Comparison of ENCODE assay signal across 1 cellular context in the genomic region with DNA sequence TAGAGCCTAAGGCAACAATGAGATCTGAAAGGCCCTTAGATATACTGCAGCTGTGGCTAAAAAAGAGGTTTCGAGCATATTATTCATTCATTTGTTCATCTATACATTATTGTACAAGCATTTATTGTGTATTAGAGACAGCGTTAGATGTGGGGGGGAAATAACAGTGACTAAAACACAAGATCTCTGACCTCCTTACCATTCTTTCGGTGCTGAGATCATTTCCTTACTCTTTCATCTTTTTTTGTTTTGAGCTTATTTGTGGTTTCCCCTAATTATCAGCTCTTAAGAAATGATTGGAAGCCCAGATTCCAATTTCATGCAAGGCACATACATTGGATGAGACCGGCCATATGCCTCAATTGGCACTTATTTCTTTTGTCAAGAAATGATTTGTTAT.
TF ChIP-seq lines count a peak whose summit lies in the region.

No MANE protein-coding gene starts in this region.

TF ChIP-seq in GM12878, 131 proteins besides CTCF, POLR2A, EP300 and RAD21 (continued from another document and continues in another):
- TF ChIP-seq, protein P1, sequence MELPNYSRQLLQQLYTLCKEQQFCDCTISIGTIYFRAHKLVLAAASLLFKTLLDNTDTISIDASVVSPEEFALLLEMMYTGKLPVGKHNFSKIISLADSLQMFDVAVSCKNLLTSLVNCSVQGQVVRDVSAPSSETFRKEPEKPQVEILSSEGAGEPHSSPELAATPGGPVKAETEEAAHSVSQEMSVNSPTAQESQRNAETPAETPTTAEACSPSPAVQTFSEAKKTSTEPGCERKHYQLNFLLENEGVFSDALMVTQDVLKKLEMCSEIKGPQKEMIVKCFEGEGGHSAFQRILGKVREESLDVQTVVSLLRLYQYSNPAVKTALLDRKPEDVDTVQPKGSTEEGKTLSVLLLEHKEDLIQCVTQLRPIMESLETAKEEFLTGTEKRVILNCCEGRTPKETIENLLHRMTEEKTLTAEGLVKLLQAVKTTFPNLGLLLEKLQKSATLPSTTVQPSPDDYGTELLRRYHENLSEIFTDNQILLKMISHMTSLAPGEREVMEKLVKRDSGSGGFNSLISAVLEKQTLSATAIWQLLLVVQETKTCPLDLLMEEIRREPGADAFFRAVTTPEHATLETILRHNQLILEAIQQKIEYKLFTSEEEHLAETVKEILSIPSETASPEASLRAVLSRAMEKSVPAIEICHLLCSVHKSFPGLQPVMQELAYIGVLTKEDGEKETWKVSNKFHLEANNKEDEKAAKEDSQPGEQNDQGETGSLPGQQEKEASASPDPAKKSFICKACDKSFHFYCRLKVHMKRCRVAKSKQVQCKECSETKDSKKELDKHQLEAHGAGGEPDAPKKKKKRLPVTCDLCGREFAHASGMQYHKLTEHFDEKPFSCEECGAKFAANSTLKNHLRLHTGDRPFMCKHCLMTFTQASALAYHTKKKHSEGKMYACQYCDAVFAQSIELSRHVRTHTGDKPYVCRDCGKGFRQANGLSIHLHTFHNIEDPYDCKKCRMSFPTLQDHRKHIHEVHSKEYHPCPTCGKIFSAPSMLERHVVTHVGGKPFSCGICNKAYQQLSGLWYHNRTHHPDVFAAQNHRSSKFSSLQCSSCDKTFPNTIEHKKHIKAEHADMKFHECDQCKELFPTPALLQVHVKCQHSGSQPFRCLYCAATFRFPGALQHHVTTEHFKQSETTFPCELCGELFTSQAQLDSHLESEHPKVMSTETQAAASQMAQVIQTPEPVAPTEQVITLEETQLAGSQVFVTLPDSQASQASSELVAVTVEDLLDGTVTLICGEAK (IDR thresholded peaks at IDR 0.05; ENCODE audit: borderline replicate concordance), result no peak
- TF ChIP-seq EGR1 (IDR thresholded peaks at IDR 0.05; ENCODE audit: borderline replicate concordance in 1 of 2, low read depth in 2 of 2, low read length in 2 of 2) (no peak), GABPA (IDR thresholded peaks at IDR 0.05; ENCODE audit: low read depth) (peak; percentile 43; the same call in 1 of the 2 replicates), TBL1XR1 (IDR thresholded peaks at IDR 0.05; ENCODE audit: low read depth, low read length) (no peak), KDM1A (IDR thresholded peaks at IDR 0.05; ENCODE audit: borderline replicate concordance) (no peak), CEBPB (IDR thresholded peaks at IDR 0.05; ENCODE audit: borderline replicate concordance in 1 of 2, low read depth in 2 of 2, low read length in 2 of 2) (no peak), IKZF2 (IDR thresholded peaks at IDR 0.05) (peak; percentile 62 to 67; a peak in 3 of 4 replicates), MEF2B (IDR thresholded peaks at IDR 0.05; ENCODE audit: partially characterized antibody, poor library complexity, severe bottlenecking) (peak; percentile 21), ESRRA (IDR thresholded peaks at IDR 0.05; ENCODE audit: low read length) (no peak), LARP7 (IDR thresholded peaks at IDR 0.05) (no peak), NFYA (IDR thresholded peaks at IDR 0.05; ENCODE audit: borderline replicate concordance, low read depth, low read length) (no peak), NFIC (IDR thresholded peaks at IDR 0.05; ENCODE audit: low read depth, low read length) (peak; percentile 90; the same call in 1 of the 2 replicates), HSF1 (IDR thresholded peaks at IDR 0.05; ENCODE audit: low read depth, low read length) (no peak), IRF5 (IDR thresholded peaks at IDR 0.05; ENCODE audit: borderline replicate concordance) (no peak), CHD1 (IDR thresholded peaks at IDR 0.05; ENCODE audit: low read depth, low read length) (no peak), PAX5 (IDR thresholded peaks at IDR 0.05; ENCODE audit: borderline replicate concordance, low read depth, low read length) (no peak), SP1 (IDR thresholded peaks at IDR 0.05; ENCODE audit: low read depth, low read length) (no peak), HDAC2 (IDR thresholded peaks at IDR 0.05) (no peak), NKRF (conservative IDR thresholded peaks at IDR 0.05) (no peak), SUPT20H (IDR thresholded peaks at IDR 0.05; ENCODE audit: borderline replicate concordance, control insufficient read depth, low read depth, low read length) (no peak), HDAC6 (IDR thresholded peaks at IDR 0.05; ENCODE audit: unreplicated experiment) (no peak), BCLAF1 (IDR thresholded peaks at IDR 0.05) (no peak), TCF3 (IDR thresholded peaks at IDR 0.05; ENCODE audit: borderline replicate concordance, insufficient read depth, low read depth, low read length) (no peak), STAT1 (conservative IDR thresholded peaks at IDR 0.05) (no peak), SREBF1 (IDR thresholded peaks at IDR 0.05; ENCODE audit: low read length) (no peak), SREBF2 (IDR thresholded peaks at IDR 0.05; ENCODE audit: low read length) (no peak), EZH2 (IDR thresholded peaks at IDR 0.05; ENCODE audit: borderline replicate concordance, control insufficient read depth, low read depth, low read length) (no peak)
- TF ChIP-seq, protein P2, sequence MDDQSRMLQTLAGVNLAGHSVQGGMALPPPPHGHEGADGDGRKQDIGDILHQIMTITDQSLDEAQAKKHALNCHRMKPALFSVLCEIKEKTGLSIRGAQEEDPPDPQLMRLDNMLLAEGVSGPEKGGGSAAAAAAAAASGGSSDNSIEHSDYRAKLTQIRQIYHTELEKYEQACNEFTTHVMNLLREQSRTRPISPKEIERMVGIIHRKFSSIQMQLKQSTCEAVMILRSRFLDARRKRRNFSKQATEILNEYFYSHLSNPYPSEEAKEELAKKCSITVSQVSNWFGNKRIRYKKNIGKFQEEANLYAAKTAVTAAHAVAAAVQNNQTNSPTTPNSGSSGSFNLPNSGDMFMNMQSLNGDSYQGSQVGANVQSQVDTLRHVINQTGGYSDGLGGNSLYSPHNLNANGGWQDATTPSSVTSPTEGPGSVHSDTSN (IDR thresholded peaks at IDR 0.05; ENCODE audit: insufficient replicate concordance, low read depth, low read length), result no peak
- TF ChIP-seq, protein P3, sequence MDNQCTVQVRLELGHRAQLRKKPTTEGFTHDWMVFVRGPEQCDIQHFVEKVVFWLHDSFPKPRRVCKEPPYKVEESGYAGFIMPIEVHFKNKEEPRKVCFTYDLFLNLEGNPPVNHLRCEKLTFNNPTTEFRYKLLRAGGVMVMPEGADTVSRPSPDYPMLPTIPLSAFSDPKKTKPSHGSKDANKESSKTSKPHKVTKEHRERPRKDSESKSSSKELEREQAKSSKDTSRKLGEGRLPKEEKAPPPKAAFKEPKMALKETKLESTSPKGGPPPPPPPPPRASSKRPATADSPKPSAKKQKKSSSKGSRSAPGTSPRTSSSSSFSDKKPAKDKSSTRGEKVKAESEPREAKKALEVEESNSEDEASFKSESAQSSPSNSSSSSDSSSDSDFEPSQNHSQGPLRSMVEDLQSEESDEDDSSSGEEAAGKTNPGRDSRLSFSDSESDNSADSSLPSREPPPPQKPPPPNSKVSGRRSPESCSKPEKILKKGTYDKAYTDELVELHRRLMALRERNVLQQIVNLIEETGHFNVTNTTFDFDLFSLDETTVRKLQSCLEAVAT (IDR thresholded peaks at IDR 0.05), result no peak
- TF ChIP-seq, protein P4, sequence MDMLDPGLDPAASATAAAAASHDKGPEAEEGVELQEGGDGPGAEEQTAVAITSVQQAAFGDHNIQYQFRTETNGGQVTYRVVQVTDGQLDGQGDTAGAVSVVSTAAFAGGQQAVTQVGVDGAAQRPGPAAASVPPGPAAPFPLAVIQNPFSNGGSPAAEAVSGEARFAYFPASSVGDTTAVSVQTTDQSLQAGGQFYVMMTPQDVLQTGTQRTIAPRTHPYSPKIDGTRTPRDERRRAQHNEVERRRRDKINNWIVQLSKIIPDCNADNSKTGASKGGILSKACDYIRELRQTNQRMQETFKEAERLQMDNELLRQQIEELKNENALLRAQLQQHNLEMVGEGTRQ (IDR thresholded peaks at IDR 0.05; ENCODE audit: borderline replicate concordance, low read depth, low read length), result no peak
- TF ChIP-seq, protein P5, sequence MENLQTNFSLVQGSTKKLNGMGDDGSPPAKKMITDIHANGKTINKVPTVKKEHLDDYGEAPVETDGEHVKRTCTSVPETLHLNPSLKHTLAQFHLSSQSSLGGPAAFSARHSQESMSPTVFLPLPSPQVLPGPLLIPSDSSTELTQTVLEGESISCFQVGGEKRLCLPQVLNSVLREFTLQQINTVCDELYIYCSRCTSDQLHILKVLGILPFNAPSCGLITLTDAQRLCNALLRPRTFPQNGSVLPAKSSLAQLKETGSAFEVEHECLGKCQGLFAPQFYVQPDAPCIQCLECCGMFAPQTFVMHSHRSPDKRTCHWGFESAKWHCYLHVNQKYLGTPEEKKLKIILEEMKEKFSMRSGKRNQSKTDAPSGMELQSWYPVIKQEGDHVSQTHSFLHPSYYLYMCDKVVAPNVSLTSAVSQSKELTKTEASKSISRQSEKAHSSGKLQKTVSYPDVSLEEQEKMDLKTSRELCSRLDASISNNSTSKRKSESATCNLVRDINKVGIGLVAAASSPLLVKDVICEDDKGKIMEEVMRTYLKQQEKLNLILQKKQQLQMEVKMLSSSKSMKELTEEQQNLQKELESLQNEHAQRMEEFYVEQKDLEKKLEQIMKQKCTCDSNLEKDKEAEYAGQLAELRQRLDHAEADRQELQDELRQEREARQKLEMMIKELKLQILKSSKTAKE (IDR thresholded peaks at IDR 0.05; ENCODE audit: low read depth, poor library complexity, severe bottlenecking), result no peak
- TF ChIP-seq, protein P6, sequence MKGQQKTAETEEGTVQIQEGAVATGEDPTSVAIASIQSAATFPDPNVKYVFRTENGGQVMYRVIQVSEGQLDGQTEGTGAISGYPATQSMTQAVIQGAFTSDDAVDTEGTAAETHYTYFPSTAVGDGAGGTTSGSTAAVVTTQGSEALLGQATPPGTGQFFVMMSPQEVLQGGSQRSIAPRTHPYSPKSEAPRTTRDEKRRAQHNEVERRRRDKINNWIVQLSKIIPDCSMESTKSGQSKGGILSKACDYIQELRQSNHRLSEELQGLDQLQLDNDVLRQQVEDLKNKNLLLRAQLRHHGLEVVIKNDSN (IDR thresholded peaks at IDR 0.05; ENCODE audit: borderline replicate concordance, extremely low read length, insufficient read depth, low read depth, low read length), result no peak
